ENCODE assay signal across 15 cellular contexts in genomic region chr20:50401047-50401586, GRCh38.
"Had no signal": no experiment of that assay in that cellular context is flagged by ENCODE, and none has a peak within 500 bp of the region (broad histone marks: within the 10 kb centered on the region; RNA-seq: fewer than 3 reads in every experiment).

No MANE protein-coding gene starts in this region.

- H3K4me3 ChIP-seq: body of pancreas, vagina had no signal

- DNase-seq: activated CD4-positive, alpha-beta T cell treated with anti-CD3 and anti-CD28 coated beads, Interleukin-2, amount 10 ng/mL, durations not matched to agents 24 days and 14 days; activated CD4-positive, CD25-positive, alpha-beta regulatory T cell; activated CD8-positive, alpha-beta memory T cell treated with anti-CD3 and anti-CD28 coated beads, Interleukin-2, amount 50 U/mL, for 4 hours; activated CD8-positive, alpha-beta T cell treated with anti-CD3 and anti-CD28 coated beads, Interleukin-2, amount 10 ng/mL, durations not matched to agents 7 days and 5 days; activated gamma-delta T cell; activated T-cell treated with anti-CD3 and anti-CD28 coated beads, Interleukin-2, amount 50 U/mL, for 48 hours; amniotic stem cell; effector memory CD8-positive, alpha-beta T cell; natural killer cell; posterior cingulate gyrus; stimulated activated CD4-positive, alpha-beta T cell treated with anti-CD3 and anti-CD28 coated beads, Interleukin-1b, Interleukin-23, amount 100 ng/mL, for 48 hours had no signal

- ATAC-seq: activated CD8-positive, alpha-beta T cell treated with anti-CD3 and anti-CD28 coated beads, Interleukin-2, amount 10 ng/mL, durations not matched to agents 7 days and 5 days; activated naive CD4-positive, alpha-beta T cell treated with anti-CD3 and anti-CD28 coated beads, Interleukin-2, amount 50 U/mL, for 72 hours; body of pancreas; effector memory CD8-positive, alpha-beta T cell; natural killer cell; sciatic nerve had no signal

- H3K36me3 ChIP-seq: vagina had no signal

- H3K9me3 ChIP-seq: body of pancreas, vagina had no signal

- H3K27me3 ChIP-seq: body of pancreas, vagina had no signal
